10 cellular contexts compared by ENCODE assay signal in genomic region chr1:42945171-42945570, GRCh38. TPM values are rescaled to one million over a fixed set of nuclear protein-coding genes. Genes with fewer than 3 reads are reported as not detected.
A peak's percentile ranks its signal among the peaks of the same experiment; 100 is the strongest.
DNase-seq lines count a peak whose midpoint lies in the region; ATAC-seq, FAIRE-seq and TF ChIP-seq lines count a peak whose summit lies in the region.
"Had no signal": no experiment of that assay in that cellular context is flagged by ENCODE, and none has a peak within 500 bp of the region (broad histone marks: within the 10 kb centered on the region; RNA-seq: fewer than 3 reads in every experiment).

No MANE protein-coding gene starts in this region.

- CTCF ChIA-PET in A549 (lab: Yijun Ruan, JAX) = interaction anchor here (0.6 to 5.7 kb wide), 2 partner anchors 73 to 128 kb away, joined by 5 to 38 read pairs; no protein-coding TSS in a partner anchor

- H3K27ac Mint-ChIP-seq in activated T-helper 17 cell treated with anti-CD3 and anti-CD28 coated beads, Interleukin-2, amount 50 U/mL, for 72 hours = peak overlapping the region; percentile 77
- H3K27ac Mint-ChIP-seq in naive B cell = peak overlapping the region; percentile 82 to 95 (median 90)

- H3K4me3 ChIP-seq in A549 = no peak overlapping the region

- no peaks in the 10 kb centered on the region for H3K9me3 Mint-ChIP-seq in activated T-helper 17 cell treated with anti-CD3 and anti-CD28 coated beads, Interleukin-2, amount 50 U/mL, for 72 hours
- H3K9me3 Mint-ChIP-seq in naive B cell = no peaks in the 10 kb centered on the region

- peak overlapping the region; percentile 69 for H3K4me3 Mint-ChIP-seq in activated T-helper 17 cell treated with anti-CD3 and anti-CD28 coated beads, Interleukin-2, amount 50 U/mL, for 72 hours
- peak overlapping the region; percentile 63 to 87 (median 84) for H3K4me3 Mint-ChIP-seq in naive B cell

- H3K36me3 Mint-ChIP-seq in activated T-helper 17 cell treated with anti-CD3 and anti-CD28 coated beads, Interleukin-2, amount 50 U/mL, for 72 hours (ENCODE audit: low read depth) = peaks cover 100% of the 10 kb centered on the region
- H3K36me3 Mint-ChIP-seq in naive B cell = peaks cover 1 to 25% of the 10 kb centered on the region in 2 donors

- FAIRE-seq in A549 (lab: Jason Lieb, UNC) = no peak

- H3K27ac ChIP-seq in A549 = peak overlapping the region; percentile 91 to 99

- whole genome bisulfite sequencing in A549 (ENCODE audit: missing lambda C conversion rate) = 83% methylated on average over 6 of the region's 6 CpGs

- peak overlapping the region; percentile 76 for H3K4me2 ChIP-seq in A549

- no peaks in the 10 kb centered on the region for H3K27me3 Mint-ChIP-seq in activated T-helper 17 cell treated with anti-CD3 and anti-CD28 coated beads, Interleukin-2, amount 50 U/mL, for 72 hours
- no peaks in the 10 kb centered on the region for H3K27me3 Mint-ChIP-seq in naive B cell

- no peak for ATAC-seq in A549
- ATAC-seq in GM19395 (IDR thresholded peaks at IDR 0.05; ENCODE audit: unreplicated experiment) = peak; percentile 50
- no peak for ATAC-seq in activated T-helper 17 cell treated with anti-CD3 and anti-CD28 coated beads, Interleukin-2, amount 50 U/mL, for 72 hours (replicated peaks)
- ATAC-seq in naive B cell (ENCODE audit: low read depth in 2 of 2) = peak; percentile 28 to 32

- no peak for TF ChIP-seq CTCF in A549 (IDR thresholded peaks at IDR 0.05)

- no peak for TF ChIP-seq POLR2A in A549 (IDR thresholded peaks at IDR 0.05; ENCODE audit: low read length)

- H3K9me3 ChIP-seq in A549 = no peaks in the 10 kb centered on the region

- POLR2A ChIA-PET in A549 (lab: Yijun Ruan, JAX) = no interaction called here

- DNase-seq in A549 (ENCODE audit: low read depth in 1 of 2, low spot score in 1 of 2) (no peak), naive B cell (no peak), NCI-H2107 treated with DMSO at 0.1 percent for 48 hours (lab: John Stamatoyannopoulos, UW; ENCODE audit: unreplicated experiment) (no peak), NCI-H1417 (lab: John Stamatoyannopoulos, UW) (no peak), mucosa of gallbladder (ENCODE audit: low spot score) (no peak), NCI-H2171 treated with DMSO at 0.1 percent for 48 hours (lab: John Stamatoyannopoulos, UW) (no peak)
- DNase-seq: NCI-H526 treated with DMSO at 0.1 percent for 48 hours, T1000 had no signal

- TF ChIP-seq RAD21 in A549 (conservative IDR thresholded peaks at IDR 0.05 in 1 of 2, IDR thresholded peaks at IDR 0.05 in 1 of 2) = no peak

- no peak for TF ChIP-seq EP300 in A549 (IDR thresholded peaks at IDR 0.05)

- H3K4me1 Mint-ChIP-seq in activated T-helper 17 cell treated with anti-CD3 and anti-CD28 coated beads, Interleukin-2, amount 50 U/mL, for 72 hours = peaks cover 61% of the 10 kb centered on the region
- H3K4me1 Mint-ChIP-seq in naive B cell = peaks cover 81 to 99% (median 97%) of the 10 kb centered on the region in 3 donors

- peaks cover 99% of the 10 kb centered on the region for H3K4me1 ChIP-seq in A549

TF ChIP-seq in A549, 52 proteins besides CTCF, POLR2A, EP300 and RAD21:
- TF ChIP-seq BCL3 (IDR thresholded peaks at IDR 0.05) (no peak), GATA3 (IDR thresholded peaks at IDR 0.05; ENCODE audit: borderline replicate concordance) (no peak), HEYL (CRISPR knock-in tag; IDR thresholded peaks at IDR 0.05) (no peak), TFCP2L1 (CRISPR knock-in tag; IDR thresholded peaks at IDR 0.05) (no peak), RCOR1 (IDR thresholded peaks at IDR 0.05; ENCODE audit: low read depth, low read length) (no peak), REST (IDR thresholded peaks at IDR 0.05) (no peak), ELK1 (IDR thresholded peaks at IDR 0.05; ENCODE audit: low read depth, low read length) (no peak), NPAS2 (CRISPR knock-in tag; IDR thresholded peaks at IDR 0.05; ENCODE audit: borderline replicate concordance) (no peak), KDM5A (IDR thresholded peaks at IDR 0.05) (no peak), ZFP36 (IDR thresholded peaks at IDR 0.05; ENCODE audit: borderline replicate concordance, partially characterized antibody) (no peak), SREBF2 (IDR thresholded peaks at IDR 0.05) (no peak), HMGXB4 (CRISPR knock-in tag; IDR thresholded peaks at IDR 0.05; ENCODE audit: borderline replicate concordance) (no peak), HES2 (IDR thresholded peaks at IDR 0.05) (no peak), BHLHE40 (IDR thresholded peaks at IDR 0.05; ENCODE audit: low read depth, low read length) (no peak), HOXB5 (CRISPR knock-in tag; IDR thresholded peaks at IDR 0.05) (no peak), RNF2 (IDR thresholded peaks at IDR 0.05; ENCODE audit: borderline replicate concordance, low read depth) (no peak), TP53 (CRISPR knock-in tag; IDR thresholded peaks at IDR 0.05) (no peak), EHMT2 (IDR thresholded peaks at IDR 0.05; ENCODE audit: low read depth) (no peak)
TF ChIP-seq in A549: peak in this region for 0.

RNA-seq across cellular contexts. Expression of gene SLC2A1, which starts 13.5 kb away (rescaled TPM):
- 106 and 107 TPM in 2 replicates for polyA plus RNA-seq in A549 (2011; rRNA removed)
- polyA plus RNA-seq in A549 (2012; cell fraction: cytosol; rRNA removed) = 118 and 141 TPM in 2 replicates
- polyA plus RNA-seq in A549 (2012; cell fraction: nucleus; rRNA removed) = 397 and 557 TPM in 2 replicates
- 103 to 137 TPM (median 124 TPM) in 3 replicates for polyA plus RNA-seq in A549 (2017; fragmentation: RNase III; extraction: RNeasy Plus Mini Kit Qiagen cat#74134 plus additional on column Dnase treatment)
- 122 and 160 TPM in 2 replicates for polyA minus RNA-seq in A549 (2011; rRNA and poly(A)+ RNA removed)
- total RNA-seq in activated T-helper 17 cell treated with anti-CD3 and anti-CD28 coated beads, Interleukin-2, amount 50 U/mL, for 72 hours = 100 to 1,000 TPM; 217 to 280 TPM
- 100 to 1,000 TPM in 1 of 6 donors, 10 to 100 TPM in 5; 58.4 to 125 (median 89.7) TPM for polyA plus RNA-seq in naive B cell (ENCODE audit: low read depth in 6 of 6)
- 142 TPM for total RNA-seq in mucosa of gallbladder

Comparison
In these comparisons a context has a peak if more than half of its experiments do, and no peak if none do; other contexts are left out.
1. ATAC-seq: peak in GM19395 (single experiment) and naive B cell (2 of 2); none in A549 (0 of 2) and activated T-helper 17 cell treated with anti-CD3 and anti-CD28 coated beads, Interleukin-2, amount 50 U/mL, for 72 hours (single experiment).